ENCODE assay signal across 1 cellular context in genomic region chr18:50662177-50662576, GRCh38.
TF ChIP-seq lines count a peak whose summit lies in the region.

No MANE protein-coding gene starts in this region.

TF ChIP-seq in K562, 482 proteins besides CTCF, POLR2A, EP300 and RAD21 (continued from another document):
- no peak for TF ChIP-seq POLR3G (IDR thresholded peaks at IDR 0.05; ENCODE audit: extremely low read depth, insufficient read length, insufficient replicate concordance)
- no peak for TF ChIP-seq MAFG (tag; conservative IDR thresholded peaks at IDR 0.05)
- TF ChIP-seq BMI1 (IDR thresholded peaks at IDR 0.05; ENCODE audit: low read length), result no peak
- no peak for TF ChIP-seq RBM17 (IDR thresholded peaks at IDR 0.05; ENCODE audit: borderline replicate concordance, low read depth, low read length)
- no peak for TF ChIP-seq BHLHE40 (IDR thresholded peaks at IDR 0.05; ENCODE audit: low read length)
- no peak for TF ChIP-seq ZBTB7A (IDR thresholded peaks at IDR 0.05; ENCODE audit: borderline replicate concordance, control insufficient read depth, low read depth, low read length)
- no peak for TF ChIP-seq HNRNPLL (IDR thresholded peaks at IDR 0.05; ENCODE audit: low read depth, low read length, poor library complexity, severe bottlenecking)
- TF ChIP-seq ZNF668 (CRISPR knock-in tag; IDR thresholded peaks at IDR 0.05), result no peak
- TF ChIP-seq FOXJ2 (tag; IDR thresholded peaks at IDR 0.05), result no peak
- TF ChIP-seq TSHZ1 (CRISPR knock-in tag; IDR thresholded peaks at IDR 0.05), result no peak
